Comparison of ENCODE assay signal across 1 cellular context in genomic region chr12:86774841-86775386, GRCh38.
TF ChIP-seq lines count a peak whose summit lies in the region.

No MANE protein-coding gene starts in this region.

TF ChIP-seq in WTC11, 78 proteins besides CTCF, POLR2A, EP300 and RAD21 (continued from another document):
- TF ChIP-seq, protein P1, sequence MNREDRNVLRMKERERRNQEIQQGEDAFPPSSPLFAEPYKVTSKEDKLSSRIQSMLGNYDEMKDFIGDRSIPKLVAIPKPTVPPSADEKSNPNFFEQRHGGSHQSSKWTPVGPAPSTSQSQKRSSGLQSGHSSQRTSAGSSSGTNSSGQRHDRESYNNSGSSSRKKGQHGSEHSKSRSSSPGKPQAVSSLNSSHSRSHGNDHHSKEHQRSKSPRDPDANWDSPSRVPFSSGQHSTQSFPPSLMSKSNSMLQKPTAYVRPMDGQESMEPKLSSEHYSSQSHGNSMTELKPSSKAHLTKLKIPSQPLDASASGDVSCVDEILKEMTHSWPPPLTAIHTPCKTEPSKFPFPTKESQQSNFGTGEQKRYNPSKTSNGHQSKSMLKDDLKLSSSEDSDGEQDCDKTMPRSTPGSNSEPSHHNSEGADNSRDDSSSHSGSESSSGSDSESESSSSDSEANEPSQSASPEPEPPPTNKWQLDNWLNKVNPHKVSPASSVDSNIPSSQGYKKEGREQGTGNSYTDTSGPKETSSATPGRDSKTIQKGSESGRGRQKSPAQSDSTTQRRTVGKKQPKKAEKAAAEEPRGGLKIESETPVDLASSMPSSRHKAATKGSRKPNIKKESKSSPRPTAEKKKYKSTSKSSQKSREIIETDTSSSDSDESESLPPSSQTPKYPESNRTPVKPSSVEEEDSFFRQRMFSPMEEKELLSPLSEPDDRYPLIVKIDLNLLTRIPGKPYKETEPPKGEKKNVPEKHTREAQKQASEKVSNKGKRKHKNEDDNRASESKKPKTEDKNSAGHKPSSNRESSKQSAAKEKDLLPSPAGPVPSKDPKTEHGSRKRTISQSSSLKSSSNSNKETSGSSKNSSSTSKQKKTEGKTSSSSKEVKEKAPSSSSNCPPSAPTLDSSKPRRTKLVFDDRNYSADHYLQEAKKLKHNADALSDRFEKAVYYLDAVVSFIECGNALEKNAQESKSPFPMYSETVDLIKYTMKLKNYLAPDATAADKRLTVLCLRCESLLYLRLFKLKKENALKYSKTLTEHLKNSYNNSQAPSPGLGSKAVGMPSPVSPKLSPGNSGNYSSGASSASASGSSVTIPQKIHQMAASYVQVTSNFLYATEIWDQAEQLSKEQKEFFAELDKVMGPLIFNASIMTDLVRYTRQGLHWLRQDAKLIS (CRISPR knock-in tag; IDR thresholded peaks at IDR 0.05; ENCODE audit: borderline replicate concordance): no peak
- TF ChIP-seq ZNF425 (CRISPR knock-in tag; conservative IDR thresholded peaks at IDR 0.05) (no peak), GABPB1 (CRISPR knock-in tag; IDR thresholded peaks at IDR 0.05) (no peak), ZNF532 (CRISPR knock-in tag; IDR thresholded peaks at IDR 0.05; ENCODE audit: borderline replicate concordance) (no peak), E2F4 (CRISPR knock-in tag; IDR thresholded peaks at IDR 0.05; ENCODE audit: borderline replicate concordance, low read depth) (no peak), ZNF281 (CRISPR knock-in tag; IDR thresholded peaks at IDR 0.05) (no peak), ATF3 (CRISPR knock-in tag; conservative IDR thresholded peaks at IDR 0.05) (no peak)
TF ChIP-seq in WTC11: peak in this region for 0.
